10 cellular contexts compared by ENCODE assay signal in the genomic region with DNA sequence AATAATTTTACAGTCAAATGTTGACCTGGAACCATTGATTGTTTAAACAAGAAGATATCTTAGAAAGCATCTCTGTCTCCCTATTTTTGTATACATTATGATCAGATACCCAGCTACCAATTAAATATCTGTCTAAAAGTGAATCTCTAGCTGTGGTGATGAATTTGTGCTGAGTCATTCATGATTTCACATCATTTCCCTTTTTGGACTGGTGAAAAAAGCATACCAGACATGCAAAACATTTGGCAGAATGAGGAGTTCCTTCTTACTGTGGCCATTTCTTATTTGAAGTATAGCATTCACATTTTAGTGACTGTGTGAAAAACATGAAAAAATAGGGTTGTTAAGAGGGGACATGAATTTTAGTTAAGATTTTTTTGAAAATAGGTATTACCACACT.
DNase-seq lines count a peak whose midpoint lies in the region; ATAC-seq, FAIRE-seq and TF ChIP-seq lines count a peak whose summit lies in the region.
"Had no signal": no experiment of that assay in that cellular context is flagged by ENCODE, and none has a peak within 500 bp of the region (broad histone marks: within the 10 kb centered on the region; RNA-seq: fewer than 3 reads in every experiment).

No MANE protein-coding gene starts in this region.

- H3K4me2 ChIP-seq in SU-DHL-6 (ENCODE audit: low read depth, low read length, poor library complexity, severe bottlenecking): peak overlapping the region; percentile 47

- H3K79me2 ChIP-seq in SU-DHL-6 (ENCODE audit: insufficient read depth, low read length): no peaks in the 10 kb centered on the region

- H3K27ac ChIP-seq in SU-DHL-6 (ENCODE audit: low read depth, low read length) (peak overlapping the region; percentile 36; the same call in 1 of the 2 replicates), pancreas (no peak overlapping the region)
- H3K27ac ChIP-seq: 22Rv1, right lobe of liver had no signal

- H2AFZ ChIP-seq in SU-DHL-6 (ENCODE audit: low read depth, low read length, severe bottlenecking): no peak overlapping the region

- H3K4me1 ChIP-seq in pancreas: peaks cover 0 to 5% (median 0%) of the 10 kb centered on the region in 3 donors
- H3K4me1 ChIP-seq: right lobe of liver had no signal

- FAIRE-seq in pancreas (lab: Jason Lieb, UNC): peak; percentile 69

- peak; percentile 14 for DNase-seq in DMS53 (lab: John Stamatoyannopoulos, UW)
- DNase-seq in DMS53 treated with DMSO at 0.1 percent for 48 hours (lab: John Stamatoyannopoulos, UW; ENCODE audit: unreplicated experiment): no peak
- no peak for DNase-seq in pancreas
- DNase-seq in activated CD8-positive, alpha-beta memory T cell treated with anti-CD3 and anti-CD28 coated beads for 24 hours: no peak
- no peak for DNase-seq in left colon
- no peak for DNase-seq in HPDE6-E6E7 (ENCODE audit: extremely low spot score)
- DNase-seq: right lobe of liver had no signal

- H3K4me3 ChIP-seq in SU-DHL-6 (ENCODE audit: insufficient read depth, low read length, poor library complexity, severe bottlenecking) (no peak overlapping the region), pancreas (no peak overlapping the region)
- H3K4me3 ChIP-seq: right lobe of liver had no signal

- H3K9me2 ChIP-seq in SU-DHL-6 (replicated peaks; ENCODE audit: insufficient read depth, low read length): no peaks in the 10 kb centered on the region

- no peaks in the 10 kb centered on the region for H3K36me3 ChIP-seq in SU-DHL-6 (ENCODE audit: low read length)
- H3K36me3 ChIP-seq in pancreas: no peaks in the 10 kb centered on the region
- H3K36me3 ChIP-seq: right lobe of liver had no signal

- ATAC-seq in HG03135 (IDR thresholded peaks at IDR 0.05; ENCODE audit: unreplicated experiment) (peak; percentile 98), pancreas (peak in 1 of 4 donors; percentile 28), left colon (no peak)

- peak overlapping the region; percentile 11; the same call in 1 of the 2 replicates for H3K9ac ChIP-seq in SU-DHL-6 (ENCODE audit: low read length)

- H3F3A ChIP-seq in SU-DHL-6 (ENCODE audit: insufficient read depth): no peaks in the 10 kb centered on the region

- H3K27me3 ChIP-seq in SU-DHL-6 (ENCODE audit: low read length) (no peaks in the 10 kb centered on the region), pancreas (no peaks in the 10 kb centered on the region)
- H3K27me3 ChIP-seq: right lobe of liver had no signal

- H3K9me3 ChIP-seq in SU-DHL-6 (ENCODE audit: insufficient read depth, low read length) (no peaks in the 10 kb centered on the region), pancreas (no peaks in the 10 kb centered on the region)
- H3K9me3 ChIP-seq: right lobe of liver had no signal

- no peaks in the 10 kb centered on the region for H4K20me1 ChIP-seq in SU-DHL-6 (ENCODE audit: low read depth, low read length)

- TF ChIP-seq CTCF in SU-DHL-6 (IDR thresholded peaks at IDR 0.05; ENCODE audit: insufficient read depth, low read length, poor library complexity, severe bottlenecking): no peak
- no peak for TF ChIP-seq CTCF in pancreas (IDR thresholded peaks at IDR 0.05)

- intact Hi-C loops in pancreas (cut with DNase I) (no loop called here), left colon (cut with DNase I, micrococcal nuclease) (no loop called here)
